Comparison of ENCODE assay signal across 27 cellular contexts in genomic region chr5:63719147-63719546, GRCh38.
"Had no signal": no experiment of that assay in that cellular context is flagged by ENCODE, and none has a peak within 500 bp of the region (broad histone marks: within the 10 kb centered on the region; RNA-seq: fewer than 3 reads in every experiment).

No MANE protein-coding gene starts in this region.

- ATAC-seq: stimulated activated effector memory CD8-positive, alpha-beta T cell treated with anti-CD3 and anti-CD28 coated beads, Interleukin-12 subunit alpha, Interleukin-12 subunit beta, amount 100 ng/mL, for 72 hours; stimulated activated memory B cell treated with anti-CD40 and anti-IgM and Interleukin-4, amounts not matched to agents 10 μg/mL and 1 μg/mL and 100 μg/mL, for 72 hours; stimulated activated naive B cell treated with anti-CD40 and anti-IgM and Interleukin-4, amounts not matched to agents 10 μg/mL and 1 μg/mL and 100 μg/mL, for 72 hours; stimulated activated naive CD8-positive, alpha-beta T cell treated with anti-CD3 and anti-CD28 coated beads, Interleukin-15, amount 100 ng/mL, for 72 hours; stimulated activated naive CD8-positive, alpha-beta T cell treated with anti-CD3 and anti-CD28 coated beads, Interleukin-15, Interleukin-2, amounts not matched to agents 100 U/mL and 50 U/mL, for 24 hours; upper lobe of right lung had no signal

- FAIRE-seq: urothelium cell line had no signal

- DNase-seq: stimulated activated CD4-positive, alpha-beta T cell treated with anti-CD3 and anti-CD28 coated beads, Interleukin-2, amount 100 ng/mL, for 48 hours; stimulated activated CD4-positive, alpha-beta T cell treated with anti-CD3 and anti-CD28 coated beads, Interleukin-4, amount 100 ng/mL, for 1 hour; stimulated activated CD4-positive, alpha-beta T cell treated with anti-CD3 and anti-CD28 coated beads, Interleukin-4, amount 100 ng/mL, for 24 hours; stimulated activated CD4-positive, alpha-beta T cell treated with anti-CD3 and anti-CD28 coated beads, Interleukin-4, amount 100 ng/mL, for 4 hours; stimulated activated CD8-positive, alpha-beta memory T cell treated with anti-CD3 and anti-CD28 coated beads, Interleukin-4, amount 100 ng/mL, for 48 hours; stimulated activated naive B cell treated with anti-CD40 and anti-IgM and Interleukin-4, amounts not matched to agents 10 μg/mL and 1 μg/mL and 100 μg/mL, for 72 hours; stimulated activated naive CD4-positive, alpha-beta T cell; stimulated activated naive CD4-positive, alpha-beta T cell treated with Interleukin-2 at 50 U/mL for 16 hours; stimulated activated naive CD8-positive, alpha-beta T cell treated with anti-CD3 and anti-CD28 coated beads, Interleukin-15, amount 100 ng/mL, for 72 hours; stimulated activated naive CD8-positive, alpha-beta T cell treated with anti-CD3 and anti-CD28 coated beads, Interleukin-15, Interleukin-2, amounts not matched to agents 100 U/mL and 50 U/mL, for 24 hours; stomach; substantia nigra; testis; thyroid gland; tibial artery; transverse colon; trophoblast cell; upper lobe of left lung; upper lobe of right lung; uterus had no signal

- H3K4me1 ChIP-seq: stomach, suprapubic skin, testis, thyroid gland, tibial artery, tibial nerve, transverse colon, upper lobe of left lung, upper lobe of right lung, uterus, vagina had no signal

- H3K36me3 ChIP-seq: stomach, suprapubic skin, thoracic aorta, thyroid gland, tibial artery, tibial nerve, transverse colon, upper lobe of left lung, upper lobe of right lung, uterus, vagina had no signal

- H3K27me3 ChIP-seq: stomach, suprapubic skin, testis, thyroid gland, tibial artery, tibial nerve, transverse colon, upper lobe of left lung, upper lobe of right lung, uterus, vagina had no signal

- H3K27ac ChIP-seq: stomach, suprapubic skin, testis, thoracic aorta, thyroid gland, tibial artery, tibial nerve, transverse colon, upper lobe of left lung, upper lobe of right lung, uterus, vagina had no signal

- H3K9me3 ChIP-seq: suprapubic skin, testis, thoracic aorta, thyroid gland, tibial artery, tibial nerve, transverse colon, upper lobe of left lung, upper lobe of right lung, uterus, vagina had no signal

- H3K4me3 ChIP-seq: stomach, suprapubic skin, testis, thoracic aorta, thyroid gland, tibial artery, tibial nerve, transverse colon, upper lobe of left lung, upper lobe of right lung, uterus, vagina had no signal
